Comparison of ENCODE assay signal across 8 cellular contexts in genomic region chr10:31928531-31929259, GRCh38. TPM values are rescaled to one million over a fixed set of nuclear protein-coding genes. Genes with fewer than 3 reads are reported as not detected.
DNase-seq lines count a peak whose midpoint lies in the region; ATAC-seq and TF ChIP-seq lines count a peak whose summit lies in the region.

Gene ARHGAP12 (minus strand): TSS chr10:31928831. CDS start chr10:31908855, 19,976 bp downstream.

- no TSS peak for BruUV-seq in Panc1 (replicated peaks; lab: Mats Ljungman, UMichigan)

- peaks cover 4% of the 10 kb centered on the region for H3K36me3 Mint-ChIP-seq in activated T-helper 2 cell treated with anti-CD3 and anti-CD28 coated beads, Interferon-gamma antibody, Interleukin-2, Interleukin-4, amounts not matched to agents 10 μg/mL and 5 μg/mL and 100 μg/mL, durations not matched to agents 14 hours and 24 hours and 36 hours (ENCODE audit: low read depth)
- H3K36me3 Mint-ChIP-seq in naive thymus-derived CD8-positive, alpha-beta T cell: no peaks in the 10 kb centered on the region
- H3K36me3 Mint-ChIP-seq in stimulated activated memory B cell treated with anti-CD40 and anti-IgM and Interleukin-4, amounts not matched to agents 10 μg/mL and 1 μg/mL and 100 μg/mL, for 72 hours: no peaks in the 10 kb centered on the region

- no peaks in the 10 kb centered on the region for H3K27me3 ChIP-seq in Panc1 (ENCODE audit: control insufficient read depth, insufficient read depth, low read length)

- ATAC-seq in GM19468 (IDR thresholded peaks at IDR 0.05; ENCODE audit: extremely low read depth, unreplicated experiment) (peak; percentile 35), Panc1 (peak; percentile 89)
- ATAC-seq in naive thymus-derived CD8-positive, alpha-beta T cell: peak; percentile 75 to 78
- ATAC-seq in stimulated activated memory B cell treated with anti-CD40 and anti-IgM and Interleukin-4, amounts not matched to agents 10 μg/mL and 1 μg/mL and 100 μg/mL, for 72 hours: peak; percentile 91

- H3K4me1 Mint-ChIP-seq in activated T-helper 2 cell treated with anti-CD3 and anti-CD28 coated beads, Interferon-gamma antibody, Interleukin-2, Interleukin-4, amounts not matched to agents 10 μg/mL and 5 μg/mL and 100 μg/mL, durations not matched to agents 14 hours and 24 hours and 36 hours (ENCODE audit: low read depth): peaks cover 39% of the 10 kb centered on the region
- peaks cover 24 to 57% (median 50%) of the 10 kb centered on the region in 4 donors for H3K4me1 Mint-ChIP-seq in naive thymus-derived CD8-positive, alpha-beta T cell
- H3K4me1 Mint-ChIP-seq in stimulated activated memory B cell treated with anti-CD40 and anti-IgM and Interleukin-4, amounts not matched to agents 10 μg/mL and 1 μg/mL and 100 μg/mL, for 72 hours: peaks cover 46% of the 10 kb centered on the region

- peak within 1 kb of the TSS; percentile 83 for H3K4me3 Mint-ChIP-seq in activated T-helper 2 cell treated with anti-CD3 and anti-CD28 coated beads, Interferon-gamma antibody, Interleukin-2, Interleukin-4, amounts not matched to agents 10 μg/mL and 5 μg/mL and 100 μg/mL, durations not matched to agents 14 hours and 24 hours and 36 hours (ENCODE audit: low read depth)
- peak within 1 kb of the TSS; percentile 84 to 98 (median 94) for H3K4me3 Mint-ChIP-seq in naive thymus-derived CD8-positive, alpha-beta T cell
- peak within 1 kb of the TSS; percentile 99 for H3K4me3 Mint-ChIP-seq in stimulated activated memory B cell treated with anti-CD40 and anti-IgM and Interleukin-4, amounts not matched to agents 10 μg/mL and 1 μg/mL and 100 μg/mL, for 72 hours

- intact Hi-C loops in Panc1 (cut with micrococcal nuclease; ENCODE audit: unreplicated experiment): loop anchor here (5.0 kb wide), 1 partner anchor 61 kb away; no protein-coding TSS in a partner anchor
- intact Hi-C loops in activated T-helper 2 cell treated with anti-CD3 and anti-CD28 coated beads, Interferon-gamma antibody, Interleukin-2, Interleukin-4, amounts not matched to agents 10 μg/mL and 5 μg/mL and 100 μg/mL, durations not matched to agents 14 hours and 24 hours and 36 hours (cut with micrococcal nuclease): loop anchor here (5.0 to 10.0 kb wide), 5 partner anchors 66 to 416 kb away; partner anchors contain the start of genes EPC1 and KIF5B

- peak within 1 kb of the TSS; percentile 90 for H3K27ac ChIP-seq in Panc1 (ENCODE audit: low read length)

- peak within 1 kb of the TSS; percentile 73 to 88 for H3K4me3 ChIP-seq in Panc1 (ENCODE audit: low read depth in 2 of 2, low read length in 2 of 2)
- peak within 1 kb of the TSS; percentile 66 for H3K4me3 ChIP-seq in fibroblast of mammary gland (ENCODE audit: control insufficient read depth, low read depth, low read length)

- peaks cover 15% of the 10 kb centered on the region for H3K4me1 ChIP-seq in Panc1 (ENCODE audit: control insufficient read depth, insufficient read depth, low read length)

- no peaks in the 10 kb centered on the region for H3K9me3 ChIP-seq in Panc1 (ENCODE audit: control insufficient read depth, insufficient read depth, low read depth, low read length)

- DNase-seq in Caki2 (ENCODE audit: low read depth): peak; percentile 85
- peak; percentile 85 for DNase-seq in HT-29 (ENCODE audit: low spot score)
- DNase-seq in Panc1 (ENCODE audit: low read depth, low spot score): no peak
- peak; percentile 66 for DNase-seq in activated T-helper 2 cell treated with anti-CD3 and anti-CD28 coated beads, Interferon-gamma antibody, Interleukin-2, Interleukin-4, amounts not matched to agents 10 μg/mL and 5 μg/mL and 100 μg/mL, durations not matched to agents 14 hours and 24 hours and 36 hours (ENCODE audit: low spot score)
- DNase-seq in fibroblast of mammary gland (ENCODE audit: low read depth): peak; percentile 68
- DNase-seq in naive thymus-derived CD8-positive, alpha-beta T cell: peak; percentile 74 to 93 (median 86)

- no peaks in the 10 kb centered on the region; the same call in 1 of the 2 replicates for H3K36me3 ChIP-seq in Panc1 (ENCODE audit: control insufficient read depth, insufficient read depth, low read length)

- POLR2A ChIA-PET in Panc1 (lab: Charles Lee): interaction anchor here (0.7 to 1.0 kb wide), 2 partner anchors 12 to 32 kb away, joined by 3 read pairs; no protein-coding TSS in a partner anchor
- POLR2A ChIA-PET in naive thymus-derived CD8-positive, alpha-beta T cell (lab: Charles Lee): interaction anchor here (0.7 to 1.2 kb wide), 3 partner anchors 12 to 78 kb away, joined by 3 to 4 read pairs (median 3); no protein-coding TSS in a partner anchor

- CTCF ChIA-PET in Panc1 (lab: Charles Lee): interaction anchor here (1.0 kb wide), 1 partner anchor 67 kb away, joined by 4 read pairs; no protein-coding TSS in a partner anchor

- peaks cover 21% of the 10 kb centered on the region for H3K27me3 Mint-ChIP-seq in activated T-helper 2 cell treated with anti-CD3 and anti-CD28 coated beads, Interferon-gamma antibody, Interleukin-2, Interleukin-4, amounts not matched to agents 10 μg/mL and 5 μg/mL and 100 μg/mL, durations not matched to agents 14 hours and 24 hours and 36 hours (ENCODE audit: low read depth)
- no peaks in the 10 kb centered on the region for H3K27me3 Mint-ChIP-seq in naive thymus-derived CD8-positive, alpha-beta T cell
- H3K27me3 Mint-ChIP-seq in stimulated activated memory B cell treated with anti-CD40 and anti-IgM and Interleukin-4, amounts not matched to agents 10 μg/mL and 1 μg/mL and 100 μg/mL, for 72 hours: no peaks in the 10 kb centered on the region

- H3K9me3 Mint-ChIP-seq in activated T-helper 2 cell treated with anti-CD3 and anti-CD28 coated beads, Interferon-gamma antibody, Interleukin-2, Interleukin-4, amounts not matched to agents 10 μg/mL and 5 μg/mL and 100 μg/mL, durations not matched to agents 14 hours and 24 hours and 36 hours: no peaks in the 10 kb centered on the region
- no peaks in the 10 kb centered on the region for H3K9me3 Mint-ChIP-seq in naive thymus-derived CD8-positive, alpha-beta T cell
- no peaks in the 10 kb centered on the region for H3K9me3 Mint-ChIP-seq in stimulated activated memory B cell treated with anti-CD40 and anti-IgM and Interleukin-4, amounts not matched to agents 10 μg/mL and 1 μg/mL and 100 μg/mL, for 72 hours

- in situ Hi-C loops in Caki2 (cut with HindIII; ENCODE audit: low pct_unique_long_range_greater_than_20kb, low sequenced_read_pairs): no loop called here
- in situ Hi-C loops in Panc1 (cut with HindIII; ENCODE audit: low pct_unique_long_range_greater_than_20kb, low sequenced_read_pairs): no loop called here

- peak within 1 kb of the TSS; percentile 67 for H3K27ac Mint-ChIP-seq in activated T-helper 2 cell treated with anti-CD3 and anti-CD28 coated beads, Interferon-gamma antibody, Interleukin-2, Interleukin-4, amounts not matched to agents 10 μg/mL and 5 μg/mL and 100 μg/mL, durations not matched to agents 14 hours and 24 hours and 36 hours
- H3K27ac Mint-ChIP-seq in naive thymus-derived CD8-positive, alpha-beta T cell: peak within 1 kb of the TSS; percentile 82 to 95 (median 91)
- H3K27ac Mint-ChIP-seq in stimulated activated memory B cell treated with anti-CD40 and anti-IgM and Interleukin-4, amounts not matched to agents 10 μg/mL and 1 μg/mL and 100 μg/mL, for 72 hours: peak within 1 kb of the TSS; percentile 93

- TF ChIP-seq CTCF in Panc1 (IDR thresholded peaks at IDR 0.05) (no peak), fibroblast of mammary gland (conservative IDR thresholded peaks at IDR 0.05; ENCODE audit: control insufficient read depth, insufficient read depth, low read depth, low read length) (no peak)

RNA-seq across cellular contexts. Expression of gene ARHGAP12, which starts in this region (rescaled TPM):
- total RNA-seq in Caki2 (2014; rRNA removed; shearing (Covaris generic); ENCODE audit: low replicate concordance): 28.0 and 40.7 TPM in 2 replicates
- total RNA-seq in HT-29 (2014; rRNA removed; shearing (Covaris generic)): 24.5 and 27.2 TPM in 2 replicates
- total RNA-seq in Panc1 (2021; ENCODE audit: unreplicated experiment): 22.9 TPM
- 12.0 TPM for polyA plus RNA-seq in Panc1 (2012; ENCODE audit: insufficient read length)
- 2.7 and 3.5 TPM in 2 replicates for total RNA-seq in activated T-helper 2 cell treated with anti-CD3 and anti-CD28 coated beads, Interferon-gamma antibody, Interleukin-2, Interleukin-4, amounts not matched to agents 10 μg/mL and 5 μg/mL and 100 μg/mL, durations not matched to agents 14 hours and 24 hours and 36 hours
- 10 to 100 TPM; 33.8 to 35.0 TPM for total RNA-seq in naive thymus-derived CD8-positive, alpha-beta T cell
- polyA plus RNA-seq in naive thymus-derived CD8-positive, alpha-beta T cell: 10 to 100 TPM in 2 of 3 donors, 1 to 10 TPM in 1; 9.9 to 11.3 (median 10.7) TPM

Comparison
In these comparisons a context has a peak if more than half of its experiments do, and no peak if none do; other contexts are left out.
1. ATAC-seq: peak in every context shown above with its lines; median percentile 91 in stimulated activated memory B cell treated with anti-CD40 and anti-IgM and Interleukin-4, amounts not matched to agents 10 μg/mL and 1 μg/mL and 100 μg/mL, for 72 hours; 89 in Panc1; 76 in naive thymus-derived CD8-positive, alpha-beta T cell; 35 in GM19468.